Comparison of ENCODE assay signal across 30 cellular contexts in the genomic region with DNA sequence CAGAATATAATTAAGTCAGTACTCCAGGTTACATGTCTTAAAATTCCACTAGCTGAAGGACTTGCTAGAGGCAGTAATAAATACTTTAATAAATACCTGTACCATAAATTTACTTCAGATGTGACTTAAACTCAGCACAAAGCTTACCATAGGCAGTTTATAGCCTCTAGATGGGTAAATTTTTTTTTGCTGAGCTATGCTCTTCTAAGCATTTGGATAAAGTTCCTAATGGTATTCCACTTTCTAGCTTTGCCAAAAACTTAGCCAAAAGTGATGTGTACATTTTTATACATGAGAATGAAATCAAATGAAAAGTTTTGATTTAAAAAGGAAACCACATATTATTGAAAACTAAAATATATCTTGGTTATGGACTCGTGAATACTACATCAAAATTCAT.
"Had no signal": no experiment of that assay in that cellular context is flagged by ENCODE, and none has a peak within 500 bp of the region (broad histone marks: within the 10 kb centered on the region; RNA-seq: fewer than 3 reads in every experiment).

No MANE protein-coding gene starts in this region.

- H3K9me3 ChIP-seq: ascending aorta, breast epithelium, colonic mucosa, esophagus squamous epithelium, gastroesophageal sphincter had no signal

- H3K4me1 Mint-ChIP-seq: activated CD4-positive, alpha-beta memory T cell treated with anti-CD3 and anti-CD28 coated beads, Interleukin-2, amount 10 ng/mL, durations not matched to agents 7 days and 5 days; activated CD4-positive, alpha-beta T cell treated with anti-CD3 and anti-CD28 coated beads, Interleukin-2, amount 10 ng/mL, durations not matched to agents 7 days and 5 days; activated naive CD4-positive, alpha-beta T cell treated with anti-CD3 and anti-CD28 coated beads, Interleukin-2, amount 10 ng/mL, durations not matched to agents 7 days and 5 days; T-helper 17 cell had no signal

- FAIRE-seq: endometrium, endothelial cell of umbilical vein had no signal

- H3K27me3 Mint-ChIP-seq: activated T-cell treated with anti-CD3 and anti-CD28 coated beads, Interleukin-2, amount 50 U/mL, for 24 hours; brain had no signal

- H3K9me3 Mint-ChIP-seq: activated CD4-positive, alpha-beta memory T cell treated with anti-CD3 and anti-CD28 coated beads, Interleukin-2, amount 10 ng/mL, durations not matched to agents 7 days and 5 days; activated CD4-positive, alpha-beta T cell treated with anti-CD3 and anti-CD28 coated beads, Interleukin-2, amount 10 ng/mL, durations not matched to agents 7 days and 5 days; activated naive CD4-positive, alpha-beta T cell treated with anti-CD3 and anti-CD28 coated beads, Interleukin-2, amount 10 ng/mL, durations not matched to agents 7 days and 5 days; activated naive CD4-positive, alpha-beta T cell treated with anti-CD3 and anti-CD28 coated beads, Interleukin-2, amount 50 U/mL, for 72 hours; activated naive CD8-positive, alpha-beta T cell treated with anti-CD3 and anti-CD28 coated beads, Interleukin-2, amount 10 ng/mL, durations not matched to agents 7 days and 5 days; activated T-cell treated with anti-CD3 and anti-CD28 coated beads, Interleukin-2, amount 50 U/mL, for 24 hours; activated T-cell treated with anti-CD3 and anti-CD28 coated beads, Interleukin-2, amount 50 U/mL, for 72 hours had no signal

- H3K4me3 Mint-ChIP-seq: activated CD4-positive, alpha-beta memory T cell treated with anti-CD3 and anti-CD28 coated beads, Interleukin-2, amount 10 ng/mL, durations not matched to agents 7 days and 5 days; activated CD4-positive, alpha-beta T cell treated with anti-CD3 and anti-CD28 coated beads, Interleukin-2, amount 10 ng/mL, durations not matched to agents 7 days and 5 days; activated naive CD4-positive, alpha-beta T cell treated with anti-CD3 and anti-CD28 coated beads, Interleukin-2, amount 10 ng/mL, durations not matched to agents 7 days and 5 days; activated naive CD8-positive, alpha-beta T cell treated with anti-CD3 and anti-CD28 coated beads, Interleukin-2, amount 10 ng/mL, durations not matched to agents 7 days and 5 days; activated T-cell treated with anti-CD3 and anti-CD28 coated beads, Interleukin-2, amount 50 U/mL, for 24 hours; activated T-cell treated with anti-CD3 and anti-CD28 coated beads, Interleukin-2, amount 50 U/mL, for 72 hours; brain; T-helper 17 cell had no signal

- DNase-seq: activated CD4-positive, alpha-beta T cell treated with anti-CD3 and anti-CD28 coated beads for 1 hour; activated CD4-positive, alpha-beta T cell treated with anti-CD3 and anti-CD28 coated beads for 4 hours; activated CD4-positive, alpha-beta T cell treated with anti-CD3 and anti-CD28 coated beads, Interleukin-2, amount 10 ng/mL, durations not matched to agents 7 days and 5 days; activated CD4-positive, alpha-beta T cell treated with anti-CD3 and anti-CD28 coated beads, Interleukin-2, amount 50 U/mL, for 4 hours; activated CD4-positive, CD25-positive, alpha-beta regulatory T cell; activated gamma-delta T cell; activated naive CD4-positive, alpha-beta T cell; activated naive CD4-positive, alpha-beta T cell treated with anti-CD3 and anti-CD28 coated beads, Interleukin-2, amount 10 ng/mL, durations not matched to agents 7 days and 5 days; activated naive CD8-positive, alpha-beta T cell treated with anti-CD3 and anti-CD28 coated beads, Interleukin-2, amount 10 ng/mL, durations not matched to agents 7 days and 5 days; activated T-cell treated with anti-CD3 and anti-CD28 coated beads for 4 hours; activated T-cell treated with anti-CD3 and anti-CD28 coated beads, Interleukin-2, amount 50 U/mL, for 24 hours; activated T-cell treated with anti-CD3 and anti-CD28 coated beads, Interleukin-2, amount 50 U/mL, for 72 hours; central memory CD4-positive, alpha-beta T cell; cerebellar nuclear complex; colonic mucosa; effector CD8-positive, alpha-beta T cell; esophagus squamous epithelium; foreskin melanocyte; T-helper 1 cell; T-helper 17 cell had no signal

- H3K4me3 ChIP-seq: ascending aorta, breast epithelium, cardiac muscle cell, colonic mucosa, esophagus squamous epithelium, gastroesophageal sphincter had no signal

- ATAC-seq: activated naive CD4-positive, alpha-beta T cell treated with anti-CD3 and anti-CD28 coated beads, Interleukin-2, amount 50 U/mL, for 72 hours; activated T-cell treated with anti-CD3 and anti-CD28 coated beads, Interleukin-2, amount 50 U/mL, for 72 hours; gastroesophageal sphincter; T-helper 17 cell had no signal

- H3K36me3 Mint-ChIP-seq: activated naive CD4-positive, alpha-beta T cell treated with anti-CD3 and anti-CD28 coated beads, Interleukin-2, amount 10 ng/mL, durations not matched to agents 7 days and 5 days; activated naive CD4-positive, alpha-beta T cell treated with anti-CD3 and anti-CD28 coated beads, Interleukin-2, amount 50 U/mL, for 72 hours; activated naive CD8-positive, alpha-beta T cell treated with anti-CD3 and anti-CD28 coated beads, Interleukin-2, amount 10 ng/mL, durations not matched to agents 7 days and 5 days; brain had no signal

- H3K27ac ChIP-seq: ascending aorta, breast epithelium, cardiac muscle cell, colonic mucosa, epithelial cell of prostate, gastroesophageal sphincter had no signal

- H3K36me3 ChIP-seq: ascending aorta, breast epithelium, cardiac muscle cell, colonic mucosa, esophagus squamous epithelium, gastroesophageal sphincter had no signal

- H3K4me1 ChIP-seq: breast epithelium, colonic mucosa, esophagus squamous epithelium had no signal

- H3K27me3 ChIP-seq: ascending aorta, breast epithelium, cardiac muscle cell, colonic mucosa, esophagus squamous epithelium, gastroesophageal sphincter had no signal

- H3K27ac Mint-ChIP-seq: activated CD4-positive, alpha-beta memory T cell treated with anti-CD3 and anti-CD28 coated beads, Interleukin-2, amount 10 ng/mL, durations not matched to agents 7 days and 5 days; activated CD4-positive, alpha-beta T cell treated with anti-CD3 and anti-CD28 coated beads, Interleukin-2, amount 10 ng/mL, durations not matched to agents 7 days and 5 days; activated naive CD4-positive, alpha-beta T cell treated with anti-CD3 and anti-CD28 coated beads, Interleukin-2, amount 10 ng/mL, durations not matched to agents 7 days and 5 days; activated naive CD4-positive, alpha-beta T cell treated with anti-CD3 and anti-CD28 coated beads, Interleukin-2, amount 50 U/mL, for 72 hours; activated naive CD8-positive, alpha-beta T cell treated with anti-CD3 and anti-CD28 coated beads, Interleukin-2, amount 10 ng/mL, durations not matched to agents 7 days and 5 days; activated T-cell treated with anti-CD3 and anti-CD28 coated beads, Interleukin-2, amount 50 U/mL, for 24 hours; activated T-cell treated with anti-CD3 and anti-CD28 coated beads, Interleukin-2, amount 50 U/mL, for 72 hours; T-helper 17 cell had no signal
